In the genomic region with DNA sequence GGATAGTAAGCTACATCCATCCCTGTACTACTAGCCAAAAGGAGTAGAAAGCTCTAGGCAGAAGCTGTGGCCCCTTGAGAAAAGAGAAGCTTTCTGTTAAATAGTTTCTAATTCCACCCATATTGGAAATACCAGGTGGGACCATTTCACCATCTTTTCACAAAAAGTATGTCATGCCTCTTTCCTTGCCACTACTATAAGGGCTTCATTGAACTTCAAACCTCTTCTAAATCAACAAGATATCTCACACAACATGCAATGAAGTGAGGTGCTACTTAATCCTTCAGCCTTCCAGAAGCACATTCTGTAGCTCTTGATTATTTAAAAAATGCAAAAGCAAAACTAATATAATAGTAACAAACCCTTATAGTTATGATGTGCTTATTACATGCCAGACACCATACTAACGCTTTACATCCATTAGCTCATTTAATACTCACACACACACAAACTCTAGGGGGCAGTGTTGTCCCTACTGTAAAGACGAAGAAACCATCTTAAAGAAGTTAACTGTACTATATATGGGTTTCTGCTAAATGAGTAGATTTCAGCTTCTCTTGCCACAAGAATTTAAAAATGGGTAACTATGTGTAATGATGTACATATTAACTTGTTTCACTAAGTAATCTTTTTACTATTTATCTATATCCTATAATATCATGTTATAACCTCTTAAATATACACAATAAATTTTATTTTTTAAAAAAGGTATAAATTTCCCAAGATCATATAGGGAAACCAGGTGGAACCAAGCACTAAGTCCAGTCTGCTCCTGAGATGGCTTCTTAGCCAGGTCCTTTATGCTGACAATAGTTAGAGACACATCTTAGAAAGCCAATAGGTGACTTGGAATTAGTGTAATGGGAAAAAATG, we compare ENCODE assay signal across 9 cellular contexts.
DNase-seq lines count a peak whose midpoint lies in the region; ATAC-seq and TF ChIP-seq lines count a peak whose summit lies in the region.
"Had no signal": no experiment of that assay in that cellular context is flagged by ENCODE, and none has a peak within 500 bp of the region (broad histone marks: within the 10 kb centered on the region; RNA-seq: fewer than 3 reads in every experiment).

No MANE protein-coding gene starts in this region.

- no peaks in the 10 kb centered on the region for H3K27me3 Mint-ChIP-seq in brain

- no peak overlapping the region for H3K4me2 ChIP-seq in SU-DHL-6 (ENCODE audit: low read depth, low read length, poor library complexity, severe bottlenecking)

- no peaks in the 10 kb centered on the region for H3K9me3 Mint-ChIP-seq in brain
- H3K9me3 Mint-ChIP-seq: stimulated activated naive CD8-positive, alpha-beta T cell treated with anti-CD3 and anti-CD28 coated beads, Interleukin-15, Interleukin-2, amounts not matched to agents 100 ng/mL and 50 ng/mL, for 24 hours had no signal

- ATAC-seq in Right ventricle myocardium superior (ENCODE audit: poor library complexity) (peak; percentile 48), HG02571 (IDR thresholded peaks at IDR 0.05; ENCODE audit: unreplicated experiment) (peak; percentile 82)

- no peaks in the 10 kb centered on the region for H3K36me3 ChIP-seq in SU-DHL-6 (ENCODE audit: low read length)

- H3K9me2 ChIP-seq in SU-DHL-6 (replicated peaks; ENCODE audit: insufficient read depth, low read length): no peaks in the 10 kb centered on the region

- no peak overlapping the region for H2AFZ ChIP-seq in SU-DHL-6 (ENCODE audit: low read depth, low read length, severe bottlenecking)

- no peaks in the 10 kb centered on the region for H3K27me3 ChIP-seq in SU-DHL-6 (ENCODE audit: low read length)

- no peaks in the 10 kb centered on the region for H3K36me3 Mint-ChIP-seq in brain

- no peak overlapping the region for H3K4me3 Mint-ChIP-seq in brain
- H3K4me3 Mint-ChIP-seq: stimulated activated naive CD8-positive, alpha-beta T cell treated with anti-CD3 and anti-CD28 coated beads, Interleukin-15, Interleukin-2, amounts not matched to agents 100 ng/mL and 50 ng/mL, for 24 hours had no signal

- H3K9me3 ChIP-seq in SU-DHL-6 (ENCODE audit: insufficient read depth, low read length): no peaks in the 10 kb centered on the region

- DNase-seq in Right ventricle myocardium superior: no peak
- DNase-seq in cardiac septum (ENCODE audit: low spot score): no peak
- DNase-seq in NAMALWA (ENCODE audit: low spot score): peak; percentile 77
- peak; percentile 79 for DNase-seq in kidney tubule cell (ENCODE audit: low spot score)
- DNase-seq in stimulated activated CD8-positive, alpha-beta memory T cell treated with anti-CD3 and anti-CD28 coated beads, Interleukin-12 subunit alpha, Interleukin-12 subunit beta, amount 100 ng/mL, for 24 hours (ENCODE audit: extremely low read depth): peak; percentile 25

- no peaks in the 10 kb centered on the region for H3K79me2 ChIP-seq in SU-DHL-6 (ENCODE audit: insufficient read depth, low read length)

- intact Hi-C loops in Right ventricle myocardium superior (cut with DNase I): no loop called here
- intact Hi-C loops in cardiac septum (cut with DNase I): no loop called here

- TF ChIP-seq CTCF in SU-DHL-6 (IDR thresholded peaks at IDR 0.05; ENCODE audit: insufficient read depth, low read length, poor library complexity, severe bottlenecking) (peak; percentile 73), brain (conservative IDR thresholded peaks at IDR 0.05) (peak; percentile 34 to 64)

- no peaks in the 10 kb centered on the region for H4K20me1 ChIP-seq in SU-DHL-6 (ENCODE audit: low read depth, low read length)

- no peak overlapping the region for H3K27ac Mint-ChIP-seq in brain
- H3K27ac Mint-ChIP-seq: stimulated activated naive CD8-positive, alpha-beta T cell treated with anti-CD3 and anti-CD28 coated beads, Interleukin-15, Interleukin-2, amounts not matched to agents 100 ng/mL and 50 ng/mL, for 24 hours had no signal

- H3K4me1 Mint-ChIP-seq in brain: no peaks in the 10 kb centered on the region

- H3K27ac ChIP-seq in SU-DHL-6 (ENCODE audit: low read depth, low read length): no peak overlapping the region

- H3K9ac ChIP-seq in SU-DHL-6 (ENCODE audit: low read length): no peak overlapping the region

- H3F3A ChIP-seq in SU-DHL-6 (ENCODE audit: insufficient read depth): no peaks in the 10 kb centered on the region

- H3K4me3 ChIP-seq in SU-DHL-6 (ENCODE audit: insufficient read depth, low read length, poor library complexity, severe bottlenecking): no peak overlapping the region

Comparison
In these comparisons a context has a peak if more than half of its experiments do, and no peak if none do; other contexts are left out.
1. DNase-seq: peak in NAMALWA (single experiment), kidney tubule cell (single experiment) and stimulated activated CD8-positive, alpha-beta memory T cell treated with anti-CD3 and anti-CD28 coated beads, Interleukin-12 subunit alpha, Interleukin-12 subunit beta, amount 100 ng/mL, for 24 hours (single experiment); none in Right ventricle myocardium superior (single experiment) and cardiac septum (single experiment).